Comparison of ENCODE assay signal across 1 cellular context in genomic region chr3:81658322-81658997, GRCh38.
TF ChIP-seq lines count a peak whose summit lies in the region.

No MANE protein-coding gene starts in this region.

TF ChIP-seq in WTC11, 78 proteins besides CTCF, POLR2A, EP300 and RAD21 (continued from another document):
- TF ChIP-seq, protein P1, sequence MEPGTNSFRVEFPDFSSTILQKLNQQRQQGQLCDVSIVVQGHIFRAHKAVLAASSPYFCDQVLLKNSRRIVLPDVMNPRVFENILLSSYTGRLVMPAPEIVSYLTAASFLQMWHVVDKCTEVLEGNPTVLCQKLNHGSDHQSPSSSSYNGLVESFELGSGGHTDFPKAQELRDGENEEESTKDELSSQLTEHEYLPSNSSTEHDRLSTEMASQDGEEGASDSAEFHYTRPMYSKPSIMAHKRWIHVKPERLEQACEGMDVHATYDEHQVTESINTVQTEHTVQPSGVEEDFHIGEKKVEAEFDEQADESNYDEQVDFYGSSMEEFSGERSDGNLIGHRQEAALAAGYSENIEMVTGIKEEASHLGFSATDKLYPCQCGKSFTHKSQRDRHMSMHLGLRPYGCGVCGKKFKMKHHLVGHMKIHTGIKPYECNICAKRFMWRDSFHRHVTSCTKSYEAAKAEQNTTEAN (CRISPR knock-in tag; IDR thresholded peaks at IDR 0.05): no peak
